Comparison of ENCODE assay signal across 8 cellular contexts in the genomic region with DNA sequence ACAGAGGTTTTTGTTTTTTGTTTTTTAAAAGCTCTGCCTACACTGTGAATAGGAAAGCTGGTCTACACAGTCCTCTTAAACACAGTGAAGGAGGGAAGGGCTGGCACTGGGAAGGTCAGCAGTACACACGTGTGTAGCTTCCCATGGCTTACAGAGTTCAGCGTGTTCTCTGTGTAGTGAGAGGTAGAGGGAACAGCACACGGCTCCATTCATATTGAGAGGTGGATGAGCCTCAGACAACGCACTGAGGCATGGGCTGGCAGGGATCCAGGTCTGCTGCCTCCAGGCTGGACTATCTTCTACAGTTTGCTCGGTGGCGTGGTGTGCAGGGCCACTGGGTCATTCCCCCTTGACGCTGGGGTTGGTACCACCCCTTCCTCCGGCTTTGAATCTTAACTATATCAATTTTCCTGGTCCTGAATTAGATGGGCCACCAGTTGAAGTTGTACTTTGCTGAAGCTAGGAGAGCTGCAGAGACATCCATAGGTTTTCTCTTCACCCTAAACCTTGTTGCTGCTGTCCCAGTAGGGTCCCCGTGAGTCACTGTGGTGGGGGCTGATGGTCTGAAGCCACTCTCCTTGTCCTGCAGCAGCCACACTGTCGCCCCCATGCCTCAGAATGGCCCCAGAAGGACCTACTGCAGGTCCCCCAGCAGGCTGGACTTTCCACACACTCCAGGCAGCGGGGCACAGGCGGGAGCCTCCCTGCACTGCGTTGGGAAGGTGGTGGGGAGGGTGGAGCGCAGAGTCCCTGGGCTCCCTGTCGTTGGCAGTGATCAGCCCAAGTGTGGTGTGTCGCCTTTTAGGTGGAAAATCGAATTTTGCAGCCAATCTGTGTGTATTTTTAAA. TPM values are rescaled to one million over a fixed set of nuclear protein-coding genes. Genes with fewer than 3 reads are reported as not detected.
DNase-seq lines count a peak whose midpoint lies in the region; ATAC-seq and TF ChIP-seq lines count a peak whose summit lies in the region.
"Had no signal": no experiment of that assay in that cellular context is flagged by ENCODE, and none has a peak within 500 bp of the region (broad histone marks: within the 10 kb centered on the region; RNA-seq: fewer than 3 reads in every experiment).

No MANE protein-coding gene starts in this region.

- no peak for ATAC-seq in GM18870 (IDR thresholded peaks at IDR 0.05; ENCODE audit: unreplicated experiment)
- ATAC-seq: lower lobe of right lung had no signal

- no peaks in the 10 kb centered on the region for H3K9me3 ChIP-seq in NT2/D1 (ENCODE audit: insufficient read depth, low read length)
- H3K9me3 ChIP-seq: lower lobe of right lung had no signal

- no peak for TF ChIP-seq CTCF in AG09309 (IDR thresholded peaks at IDR 0.05; ENCODE audit: control insufficient read depth, insufficient read depth, low read depth, low read length, missing control alignments)
- no peak for TF ChIP-seq CTCF in fibroblast of the aortic adventitia (IDR thresholded peaks at IDR 0.05; ENCODE audit: insufficient read depth, low read length)

- intact Hi-C loops in head of caudate nucleus (cut with DNase I), result no loop called here

- no peaks in the 10 kb centered on the region for H3K27me3 ChIP-seq in NT2/D1 (ENCODE audit: insufficient read depth, insufficient read length)

- peak overlapping the region; percentile 47 for H3K9ac ChIP-seq in NT2/D1 (ENCODE audit: insufficient read length, low read depth)

- H3K36me3 ChIP-seq in NT2/D1 (ENCODE audit: insufficient read depth, insufficient read length, low read length), result peaks cover 67% of the 10 kb centered on the region

- H3K4me3 ChIP-seq in AG09309 (ENCODE audit: control insufficient read depth, low read depth, low read length) (peak overlapping the region; percentile 12), NT2/D1 (ENCODE audit: insufficient read length, low read depth) (no peak overlapping the region), fibroblast of the aortic adventitia (ENCODE audit: low read depth, low read length) (peak overlapping the region; percentile 54)

- H3K4me1 ChIP-seq in NT2/D1 (ENCODE audit: insufficient read depth, insufficient read length), result peaks cover 13% of the 10 kb centered on the region

- DNase-seq in AG09309 (ENCODE audit: low read depth) (no peak), NT2/D1 (ENCODE audit: low read depth, low spot score) (no peak), fibroblast of the aortic adventitia (ENCODE audit: low read depth) (no peak), head of caudate nucleus (no peak), cerebellar nuclear complex (lab: John Stamatoyannopoulos, UW) (no peak)
- DNase-seq: DMS153, lower lobe of right lung had no signal

RNA-seq across cellular contexts. Expression of a gene that starts 2.0 kb away (rescaled TPM):
- total RNA-seq in fibroblast of the aortic adventitia (ENCODE audit: low replicate concordance), result 45.5 and 58.3 TPM in 2 replicates

RNA-seq across cellular contexts. Expression of a gene that starts 18.4 kb away (rescaled TPM):
- not detected in 2 replicates for total RNA-seq in fibroblast of the aortic adventitia (ENCODE audit: low replicate concordance)
- total RNA-seq: lower lobe of right lung had no signal

RNA-seq across cellular contexts. Expression of a gene that starts 20.3 kb away (rescaled TPM):
- total RNA-seq in fibroblast of the aortic adventitia (ENCODE audit: low replicate concordance), result not detected in 2 replicates
- total RNA-seq: lower lobe of right lung had no signal

RNA-seq across cellular contexts. Expression of a gene that starts 38.9 kb away (rescaled TPM):
- 0.09 and 0.25 TPM in 2 replicates for total RNA-seq in fibroblast of the aortic adventitia (ENCODE audit: low replicate concordance)

RNA-seq across cellular contexts. Expression of a gene that starts 58.7 kb away (rescaled TPM):
- 24.8 and 28.6 TPM in 2 replicates for total RNA-seq in fibroblast of the aortic adventitia (ENCODE audit: low replicate concordance)
